10 cellular contexts compared by ENCODE assay signal in genomic region chr17:32264823-32265191, GRCh38. TPM values are rescaled to one million over a fixed set of nuclear protein-coding genes. Genes with fewer than 3 reads are reported as not detected.
DNase-seq lines count a peak whose midpoint lies in the region; ATAC-seq and TF ChIP-seq lines count a peak whose summit lies in the region.
"Had no signal": no experiment of that assay in that cellular context is flagged by ENCODE, and none has a peak within 500 bp of the region (broad histone marks: within the 10 kb centered on the region; RNA-seq: fewer than 3 reads in every experiment).

No MANE protein-coding gene starts in this region.

- intact Hi-C loops in gastrocnemius medialis (cut with DNase I; ENCODE audit: low total_unique reads), result no loop called here

- in situ Hi-C loops in gastrocnemius medialis (cut with MboI; ENCODE audit: low sequenced_read_pairs in 4 of 4), result no loop called here

- peak; percentile 46 for DNase-seq in NCI-H82 (lab: John Stamatoyannopoulos, UW)
- no peak for DNase-seq in NCI-H82 treated with DMSO at 0.1 percent for 48 hours (lab: John Stamatoyannopoulos, UW; ENCODE audit: unreplicated experiment)
- no peak for DNase-seq in hepatocyte (ENCODE audit: low spot score)
- DNase-seq in gastrocnemius medialis, result no peak
- DNase-seq: foreskin keratinocyte, NCI-H748 treated with DMSO at 0.1 percent for 48 hours had no signal

- no peak overlapping the region for H3K9ac ChIP-seq in OCI-LY3 (ENCODE audit: low read length)

- H3K4me3 ChIP-seq in OCI-LY3 (ENCODE audit: low read length), result peak overlapping the region; percentile 66; the same call in 1 of the 2 replicates
- no peak overlapping the region for H3K4me3 ChIP-seq in hepatocyte
- H3K4me3 ChIP-seq in gastrocnemius medialis, result peak overlapping the region in 3 of 4 donors; percentile 26 to 58 (median 28)

- H4K20me1 ChIP-seq in OCI-LY3 (ENCODE audit: insufficient read depth, low read length) (peaks cover 25% of the 10 kb centered on the region), hepatocyte (ENCODE audit: insufficient read depth, poor library complexity, severe bottlenecking) (no peaks in the 10 kb centered on the region)

- H3K27ac ChIP-seq in OCI-LY3 (ENCODE audit: low read length) (no peak overlapping the region), hepatocyte (no peak overlapping the region), gastrocnemius medialis (no peak overlapping the region)
- H3K27ac ChIP-seq: foreskin keratinocyte had no signal

- no peak for TF ChIP-seq CTCF in OCI-LY3 (IDR thresholded peaks at IDR 0.05; ENCODE audit: low read depth, low read length)
- no peak for TF ChIP-seq CTCF in hepatocyte (IDR thresholded peaks at IDR 0.05; ENCODE audit: poor library complexity)
- no peak for TF ChIP-seq CTCF in gastrocnemius medialis (IDR thresholded peaks at IDR 0.05 in 4 of 5, conservative IDR thresholded peaks at IDR 0.05 in 1 of 5)

- no peak for TF ChIP-seq POLR2A in gastrocnemius medialis (IDR thresholded peaks at IDR 0.05)

- H3K9me3 ChIP-seq in OCI-LY3 (ENCODE audit: insufficient read depth, low read length) (no peaks in the 10 kb centered on the region), hepatocyte (ENCODE audit: low read depth) (no peaks in the 10 kb centered on the region), gastrocnemius medialis (no peaks in the 10 kb centered on the region)

- ATAC-seq in gastrocnemius medialis, result no peak
- ATAC-seq in HG03457 (IDR thresholded peaks at IDR 0.05; ENCODE audit: unreplicated experiment), result no peak
- ATAC-seq in HG03095 (IDR thresholded peaks at IDR 0.05; ENCODE audit: unreplicated experiment), result no peak
- ATAC-seq in HG02571 (IDR thresholded peaks at IDR 0.05; ENCODE audit: unreplicated experiment), result no peak

- H3K4me1 ChIP-seq in OCI-LY3 (ENCODE audit: low read length) (peaks cover 20% of the 10 kb centered on the region), hepatocyte (ENCODE audit: insufficient read depth) (peaks cover 8% of the 10 kb centered on the region), gastrocnemius medialis (peaks cover 10 to 14% of the 10 kb centered on the region in 2 donors)
- H3K4me1 ChIP-seq: foreskin keratinocyte had no signal

- H3K79me2 ChIP-seq in OCI-LY3 (ENCODE audit: low read length) (no peaks in the 10 kb centered on the region), hepatocyte (no peaks in the 10 kb centered on the region)

- WGBS in hepatocyte (ENCODE audit: low lambda C conversion rate, missing lambda C conversion rate), result 17% methylated on average over 8 of the region's 8 CpGs

- H3K36me3 ChIP-seq in OCI-LY3 (replicated peaks; ENCODE audit: low read depth, low read length) (no peaks in the 10 kb centered on the region), hepatocyte (replicated peaks; ENCODE audit: insufficient read depth, low read depth) (no peaks in the 10 kb centered on the region), gastrocnemius medialis (no peaks in the 10 kb centered on the region)

- H2AFZ ChIP-seq in OCI-LY3 (ENCODE audit: low read depth, low read length), result no peak overlapping the region
- no peak overlapping the region for H2AFZ ChIP-seq in hepatocyte

- H3K9me2 ChIP-seq in hepatocyte (replicated peaks; ENCODE audit: insufficient read depth), result no peaks in the 10 kb centered on the region

- H3K4me2 ChIP-seq in OCI-LY3 (ENCODE audit: low read length), result peak overlapping the region; percentile 67
- H3K4me2 ChIP-seq in hepatocyte, result peak overlapping the region; percentile 77

- H3K27me3 ChIP-seq in OCI-LY3 (ENCODE audit: low read depth, low read length), result peaks cover 85% of the 10 kb centered on the region
- H3K27me3 ChIP-seq in hepatocyte, result peaks cover 79% of the 10 kb centered on the region
- H3K27me3 ChIP-seq in gastrocnemius medialis, result peaks cover 26 to 51% (median 30%) of the 10 kb centered on the region in 3 donors

RNA-seq across cellular contexts. Expression of gene RHBDL3, which starts 0.8 kb away (rescaled TPM):
- total RNA-seq in hepatocyte (0.36 and 0.70 TPM in 2 replicates), gastrocnemius medialis (not detected)
- 0.18 and 0.28 TPM in 2 replicates for polyA plus RNA-seq in hepatocyte
- total RNA-seq: foreskin keratinocyte had no signal
